In genomic region chr2:194870974-194871535, GRCh38 we compare ENCODE assay signal across 18 cellular contexts.
DNase-seq lines count a peak whose midpoint lies in the region; ATAC-seq, FAIRE-seq and TF ChIP-seq lines count a peak whose summit lies in the region.
"Had no signal": no experiment of that assay in that cellular context is flagged by ENCODE, and none has a peak within 500 bp of the region (broad histone marks: within the 10 kb centered on the region; RNA-seq: fewer than 3 reads in every experiment).

No MANE protein-coding gene starts in this region.

- no peak overlapping the region for H3K9ac ChIP-seq in GM12878 (ENCODE audit: control insufficient read depth, insufficient read depth, low read length)

- in situ Hi-C loops in GM12878 (cut with MboI) = no loop called here

- H4K20me1 ChIP-seq in GM12878 (ENCODE audit: control insufficient read depth, insufficient read depth) = no peaks in the 10 kb centered on the region

- no peak overlapping the region for H3K4me3 ChIP-seq in GM12878
- H3K4me3 ChIP-seq: K562 had no signal

- no peaks in the 10 kb centered on the region for H3K9me3 ChIP-seq in GM12878 (replicated peaks; ENCODE audit: control insufficient read depth, insufficient read depth, low read length)

- no peak for TF ChIP-seq CTCF in GM12878 (IDR thresholded peaks at IDR 0.05 in 2 of 3, conservative IDR thresholded peaks at IDR 0.05 in 1 of 3; ENCODE audit: control insufficient read depth in 2 of 3, extremely low read depth in 1 of 3, insufficient read depth in 1 of 3, low read depth in 3 of 3, low read length in 3 of 3)

- H3K4me1 ChIP-seq in GM12878 (ENCODE audit: control insufficient read depth, insufficient read depth, low read length) = no peaks in the 10 kb centered on the region

- DNase-seq in NCI-H748 (lab: John Stamatoyannopoulos, UW; ENCODE audit: unreplicated experiment) = peak; percentile 21
- DNase-seq in NCI-H748 treated with DMSO at 0.1 percent for 48 hours (lab: John Stamatoyannopoulos, UW) = no peak
- DNase-seq in LHCN-M2 (ENCODE audit: low read depth) = peak; percentile 5
- no peak for DNase-seq in GM12878 (ENCODE audit: low read depth, low spot score)
- no peak for DNase-seq in NCI-H2107 (lab: John Stamatoyannopoulos, UW)
- DNase-seq in iPS-NIHi7 (ENCODE audit: extremely low spot score) = no peak
- DNase-seq: GOT3, MV-4-11, NCI-H1417, NCI-H2029 treated with DMSO at 0.1 percent for 48 hours, NCI-H345, NCI-H774, T-helper 9 cell had no signal

- 86% methylated on average over 1 of the region's 1 CpG for WGBS in GM12878 (ENCODE audit: insufficient coverage, insufficient replicate concordance, low lambda C conversion rate, missing lambda C conversion rate)

- ATAC-seq in GM18867 (IDR thresholded peaks at IDR 0.05; ENCODE audit: unreplicated experiment) (peak; percentile 63), GM12878 (peak; percentile 65), HG02938 (IDR thresholded peaks at IDR 0.05; ENCODE audit: unreplicated experiment) (no peak)
- ATAC-seq: K562, Panc1 had no signal

- CTCF ChIA-PET in GM12878 (lab: Yijun Ruan, JAX) = no interaction called here

- BruUV-seq in GM12878 (replicated peaks; lab: Mats Ljungman, UMichigan) = no TSS peak

- SMC1A ChIA-PET in GM12878 (lab: Charles Lee; ENCODE audit: uncharacterized antibody, unreplicated experiment) = interaction anchor here (0.5 kb wide), 1 partner anchor 351 kb away, joined by 3 read pairs; no protein-coding TSS in a partner anchor

- TF ChIP-seq EP300 in GM12878 (IDR thresholded peaks at IDR 0.05; ENCODE audit: borderline replicate concordance in 1 of 2, control insufficient read depth in 1 of 2, low read depth in 2 of 2, low read length in 2 of 2) = no peak

- no peak for TF ChIP-seq RAD21 in GM12878 (IDR thresholded peaks at IDR 0.05; ENCODE audit: insufficient read depth, low read depth, low read length)

- no peaks in the 10 kb centered on the region for H3K79me2 ChIP-seq in GM12878 (ENCODE audit: control insufficient read depth, insufficient read depth, low read length)

- H3K36me3 ChIP-seq in GM12878 (ENCODE audit: control insufficient read depth in 2 of 2, insufficient read depth in 2 of 2, low read length in 1 of 2) = no peaks in the 10 kb centered on the region

- H3K4me2 ChIP-seq in GM12878 (ENCODE audit: control insufficient read depth, insufficient read depth) = no peak overlapping the region

- no peak overlapping the region for H2AFZ ChIP-seq in GM12878 (ENCODE audit: control insufficient read depth, low read depth, low read length)

- no peaks in the 10 kb centered on the region for H3K27me3 ChIP-seq in GM12878 (replicated peaks in 1 of 2; ENCODE audit: control insufficient read depth in 2 of 2, insufficient read depth in 2 of 2, low read length in 1 of 2)

- POLR2A ChIA-PET in GM12878 (lab: Charles Lee) = interaction anchor here (0.6 kb wide), 1 partner anchor 1035 kb away, joined by 4 read pairs; no protein-coding TSS in a partner anchor

- no peak overlapping the region for H3K27ac ChIP-seq in GM12878 (ENCODE audit: control insufficient read depth, insufficient read depth)
- H3K27ac ChIP-seq: C4-2B had no signal

- intact Hi-C loops in GM12878 (cut with micrococcal nuclease; ENCODE audit: unreplicated experiment) = no loop called here

- RAD21 ChIA-PET in GM12878 (lab: Charles Lee; ENCODE audit: unreplicated experiment) = no interaction called here

- TF ChIP-seq POLR2A in GM12878 (IDR thresholded peaks at IDR 0.05; ENCODE audit: low read depth, low read length) = no peak

- FAIRE-seq in GM12878 (lab: Jason Lieb, UNC) = no peak
- FAIRE-seq: K562 had no signal

TF ChIP-seq in GM12878, 131 proteins besides CTCF, POLR2A, EP300 and RAD21:
- TF ChIP-seq ZNF274 (IDR thresholded peaks at IDR 0.05; ENCODE audit: insufficient read depth, insufficient read length) = no peak
- no peak for TF ChIP-seq KAT2A (conservative IDR thresholded peaks at IDR 0.05; ENCODE audit: control insufficient read depth, low read depth, low read length)
- TF ChIP-seq PKNOX1 (IDR thresholded peaks at IDR 0.05) = no peak

Comparison
In these comparisons a context has a peak if more than half of its experiments do, and no peak if none do; other contexts are left out.
1. DNase-seq: peak in NCI-H748 (single experiment) and LHCN-M2 (single experiment); none in NCI-H748 treated with DMSO at 0.1 percent for 48 hours (single experiment), GM12878 (single experiment), NCI-H2107 (single experiment) and iPS-NIHi7 (single experiment).